In genomic region chr3:177312491-177312890, GRCh38 we compare ENCODE assay signal across 24 cellular contexts.
"Had no signal": no experiment of that assay in that cellular context is flagged by ENCODE, and none has a peak within 500 bp of the region (broad histone marks: within the 10 kb centered on the region; RNA-seq: fewer than 3 reads in every experiment).

No MANE protein-coding gene starts in this region.

- H3K4me1 Mint-ChIP-seq: neural crest cell had no signal

- H3K36me3 ChIP-seq: heart right ventricle, ovary, right atrium auricular region, sigmoid colon, stomach, thoracic aorta, transverse colon had no signal

- H3K27me3 ChIP-seq: heart right ventricle, ovary, right atrium auricular region, sigmoid colon, stomach, transverse colon had no signal

- ATAC-seq: esophagus mucosa; heart right ventricle; left lobe of liver; naive thymus-derived CD8-positive, alpha-beta T cell; stimulated activated effector memory CD8-positive, alpha-beta T cell treated with anti-CD3 and anti-CD28 coated beads, Interleukin-12 subunit alpha, Interleukin-12 subunit beta, amount 100 ng/mL, for 72 hours had no signal

- DNase-seq: effector memory CD4-positive, alpha-beta T cell; heart right ventricle; hypothalamus; mammary epithelial cell; naive thymus-derived CD8-positive, alpha-beta T cell; nucleus accumbens; ovary; sigmoid colon; stimulated activated CD4-positive, alpha-beta T cell treated with anti-CD3 and anti-CD28 coated beads, Interleukin-12 subunit alpha, Interleukin-12 subunit beta, amount 100 ng/mL, for 4 hours; stimulated activated CD4-positive, alpha-beta T cell treated with anti-CD3 and anti-CD28 coated beads, Interleukin-2, amount 100 ng/mL, for 48 hours; stimulated activated CD8-positive, alpha-beta memory T cell treated with anti-CD3 and anti-CD28 coated beads, Interleukin-4, amount 100 ng/mL, for 48 hours; stomach; substantia nigra; transverse colon had no signal

- H3K4me3 Mint-ChIP-seq: naive thymus-derived CD8-positive, alpha-beta T cell; neural crest cell; stimulated activated effector memory CD8-positive, alpha-beta T cell treated with anti-CD3 and anti-CD28 coated beads, Interleukin-12 subunit alpha, Interleukin-12 subunit beta, amount 100 ng/mL, for 72 hours had no signal

- FAIRE-seq: endometrium, frontal cortex, islet of Langerhans had no signal

- H3K27ac Mint-ChIP-seq: stimulated activated effector memory CD8-positive, alpha-beta T cell treated with anti-CD3 and anti-CD28 coated beads, Interleukin-12 subunit alpha, Interleukin-12 subunit beta, amount 100 ng/mL, for 72 hours had no signal

- H3K4me3 ChIP-seq: heart right ventricle, ovary, right atrium auricular region, sigmoid colon, skin epidermis, stomach, thoracic aorta, transverse colon had no signal

- H3K9me3 ChIP-seq: ovary, right atrium auricular region, sigmoid colon had no signal

- H3K27ac ChIP-seq: heart right ventricle, ovary, right atrium auricular region, sigmoid colon, skin epidermis, stomach, thoracic aorta, transverse colon had no signal

- H3K4me1 ChIP-seq: heart right ventricle, right atrium auricular region, sigmoid colon, stomach, transverse colon had no signal

- H3K27me3 Mint-ChIP-seq: naive thymus-derived CD8-positive, alpha-beta T cell had no signal
